13 cellular contexts compared by ENCODE assay signal in the genomic region with DNA sequence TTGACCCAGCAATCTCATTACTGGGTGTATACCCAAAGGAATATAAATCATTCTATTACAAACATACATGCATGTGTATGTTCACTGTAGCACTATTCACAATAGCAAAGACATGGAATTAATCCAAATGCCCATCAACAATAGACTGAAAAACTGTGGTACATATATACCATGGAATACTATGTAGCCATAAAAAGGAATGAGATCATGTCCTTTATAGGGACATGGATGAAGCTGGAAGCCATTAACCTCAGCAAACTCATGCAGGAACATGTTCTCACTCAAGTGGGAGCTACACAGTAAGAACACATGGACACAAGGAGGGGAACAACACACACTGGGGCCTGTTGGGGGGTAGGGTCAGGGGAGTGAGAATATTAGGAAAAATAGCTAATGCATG. TPM values are rescaled to one million over a fixed set of nuclear protein-coding genes. Genes with fewer than 3 reads are reported as not detected.
DNase-seq lines count a peak whose midpoint lies in the region; ATAC-seq and TF ChIP-seq lines count a peak whose summit lies in the region.
"Not testable (repeated sequence)": the region's sequence is repeated elsewhere in the genome, so short reads cannot be mapped to it uniquely, and the experiment has no call there.
"Had no signal": no experiment of that assay in that cellular context is flagged by ENCODE, and none has a peak within 500 bp of the region (broad histone marks: within the 10 kb centered on the region; RNA-seq: fewer than 3 reads in every experiment).

No MANE protein-coding gene starts in this region.

- not testable (repeated sequence) for H3K27me3 ChIP-seq in Caco-2 (replicated peaks; ENCODE audit: control insufficient read depth, insufficient read depth, low read length)

- H3K4me1 Mint-ChIP-seq in Caco-2 (ENCODE audit: low read depth, unreplicated experiment), result peaks cover 19% of the 10 kb centered on the region
- peaks cover 22% of the 10 kb centered on the region for H3K4me1 Mint-ChIP-seq in activated CD8-positive, alpha-beta T cell treated with anti-CD3 and anti-CD28 coated beads for 36 hours (ENCODE audit: low read depth)
- peaks cover 24% of the 10 kb centered on the region for H3K4me1 Mint-ChIP-seq in activated naive CD4-positive, alpha-beta T cell treated with anti-CD3 and anti-CD28 coated beads, Interleukin-2, amount 50 U/mL, for 24 hours
- H3K4me1 Mint-ChIP-seq in glutamatergic neuron (ENCODE audit: low read depth, unreplicated experiment), result not testable (repeated sequence)
- peaks cover 25% of the 10 kb centered on the region for H3K4me1 Mint-ChIP-seq in neural crest cell

- not testable (repeated sequence) for H3K27me3 Mint-ChIP-seq in Caco-2 (ENCODE audit: insufficient read depth, unreplicated experiment); activated CD8-positive, alpha-beta T cell treated with anti-CD3 and anti-CD28 coated beads for 36 hours; activated naive CD4-positive, alpha-beta T cell treated with anti-CD3 and anti-CD28 coated beads, Interleukin-2, amount 50 U/mL, for 24 hours; glutamatergic neuron (ENCODE audit: unreplicated experiment); neural crest cell (ENCODE audit: low read depth)

- not testable (repeated sequence) for H3K27ac Mint-ChIP-seq in Caco-2 (ENCODE audit: unreplicated experiment); activated CD8-positive, alpha-beta T cell treated with anti-CD3 and anti-CD28 coated beads for 36 hours; activated naive CD4-positive, alpha-beta T cell treated with anti-CD3 and anti-CD28 coated beads, Interleukin-2, amount 50 U/mL, for 24 hours; neural crest cell (ENCODE audit: unreplicated experiment)
- peak overlapping the region; percentile 26 for H3K27ac Mint-ChIP-seq in glutamatergic neuron (ENCODE audit: unreplicated experiment)

- not testable (repeated sequence) for ATAC-seq in activated CD8-positive, alpha-beta T cell treated with anti-CD3 and anti-CD28 coated beads for 36 hours

- not testable (repeated sequence) for DNase-seq in Caco-2; activated CD8-positive, alpha-beta T cell treated with anti-CD3 and anti-CD28 coated beads for 36 hours; glutamatergic neuron; neural crest cell (ENCODE audit: low read depth, low spot score)

- H3K36me3 Mint-ChIP-seq in Caco-2 (ENCODE audit: insufficient read depth, unreplicated experiment), result peaks cover 28% of the 10 kb centered on the region
- peaks cover 17% of the 10 kb centered on the region for H3K36me3 Mint-ChIP-seq in activated CD8-positive, alpha-beta T cell treated with anti-CD3 and anti-CD28 coated beads for 36 hours (ENCODE audit: low read depth)
- not testable (repeated sequence) for H3K36me3 Mint-ChIP-seq in activated naive CD4-positive, alpha-beta T cell treated with anti-CD3 and anti-CD28 coated beads, Interleukin-2, amount 50 U/mL, for 24 hours; glutamatergic neuron (ENCODE audit: unreplicated experiment); neural crest cell (ENCODE audit: low read depth)

- TF ChIP-seq CTCF in 22Rv1 (IDR thresholded peaks at IDR 0.05); Caco-2 (IDR thresholded peaks at IDR 0.05; ENCODE audit: insufficient read depth in 1 of 2, low read depth in 1 of 2, low read length in 1 of 2, severe bottlenecking in 1 of 2, unreplicated experiment in 1 of 2); activated CD8-positive, alpha-beta T cell treated with anti-CD3 and anti-CD28 coated beads for 36 hours (IDR thresholded peaks at IDR 0.05); glutamatergic neuron (IDR thresholded peaks at IDR 0.05; ENCODE audit: partially characterized antibody, unreplicated experiment); neural crest cell (conservative IDR thresholded peaks at IDR 0.05): not testable (repeated sequence)

- H3K9me3 Mint-ChIP-seq in Caco-2 (ENCODE audit: unreplicated experiment); activated CD8-positive, alpha-beta T cell treated with anti-CD3 and anti-CD28 coated beads for 36 hours; activated naive CD4-positive, alpha-beta T cell treated with anti-CD3 and anti-CD28 coated beads, Interleukin-2, amount 50 U/mL, for 24 hours; glutamatergic neuron (ENCODE audit: unreplicated experiment); neural crest cell: not testable (repeated sequence)

- H3K27ac ChIP-seq in 22Rv1, result peak overlapping the region; percentile 100; the same call in 1 of the 2 replicates

- peaks cover 18% of the 10 kb centered on the region for H3K4me1 ChIP-seq in Caco-2

- H3K36me3 ChIP-seq in Caco-2 (ENCODE audit: control insufficient read depth, insufficient read depth, low read length), result not testable (repeated sequence)

- intact Hi-C loops in Caco-2 (cut with micrococcal nuclease; ENCODE audit: unreplicated experiment); activated CD8-positive, alpha-beta T cell treated with anti-CD3 and anti-CD28 coated beads for 36 hours (cut with micrococcal nuclease): not testable (repeated sequence)

- not testable (repeated sequence) for H3K9me3 ChIP-seq in Caco-2

- H3K4me3 ChIP-seq in Caco-2 (ENCODE audit: low read depth, low read length), result not testable (repeated sequence)

- POLR2A ChIA-PET in Caco-2 (lab: Charles Lee), result interaction anchor here (0.7 kb wide), 1 partner anchor 115 kb away, joined by 5 read pairs; no protein-coding TSS in a partner anchor
- POLR2A ChIA-PET in activated CD8-positive, alpha-beta T cell treated with anti-CD3 and anti-CD28 coated beads for 36 hours (lab: Charles Lee), result interaction anchor here (1.2 to 1.5 kb wide), 3 partner anchors 14 to 39 kb away, joined by 3 to 5 read pairs (median 4); no protein-coding TSS in a partner anchor

- H3K4me3 Mint-ChIP-seq in Caco-2 (ENCODE audit: unreplicated experiment) (peak overlapping the region; percentile 61), neural crest cell (peak overlapping the region; percentile 69)
- peak overlapping the region; percentile 24 for H3K4me3 Mint-ChIP-seq in activated CD8-positive, alpha-beta T cell treated with anti-CD3 and anti-CD28 coated beads for 36 hours
- H3K4me3 Mint-ChIP-seq in activated naive CD4-positive, alpha-beta T cell treated with anti-CD3 and anti-CD28 coated beads, Interleukin-2, amount 50 U/mL, for 24 hours, result peak overlapping the region; percentile 23
- H3K4me3 Mint-ChIP-seq in glutamatergic neuron (ENCODE audit: unreplicated experiment), result not testable (repeated sequence)

- CTCF ChIA-PET in Caco-2 (lab: Charles Lee), result interaction anchor here (2.2 kb wide), 1 partner anchor 18 kb away, joined by 22 read pairs; no protein-coding TSS in a partner anchor
- CTCF ChIA-PET in activated CD8-positive, alpha-beta T cell treated with anti-CD3 and anti-CD28 coated beads for 36 hours (lab: Charles Lee), result interaction anchor here (1.4 to 2.5 kb wide), 2 partner anchors 87 to 94 kb away, joined by 4 to 9 read pairs; no protein-coding TSS in a partner anchor

- not testable (repeated sequence) for BruUV-seq in Caco-2 (replicated peaks; lab: Mats Ljungman, UMichigan)

RNA-seq across cellular contexts. Expression of a gene that starts 2.0 kb away (rescaled TPM):
- total RNA-seq in Caco-2 (2022), result 395 and 400 TPM in 2 replicates
- 100 to 1,000 TPM; 167 to 187 TPM for total RNA-seq in activated CD8-positive, alpha-beta T cell treated with anti-CD3 and anti-CD28 coated beads for 36 hours
- 105 TPM for total RNA-seq in glutamatergic neuron (ENCODE audit: unreplicated experiment)
- total RNA-seq in neural crest cell, result 82.8 and 89.1 TPM in 2 replicates

RNA-seq across cellular contexts. Expression of a gene that starts 12.3 kb away (rescaled TPM):
- total RNA-seq in Caco-2 (2022) (1,036 and 1,143 TPM in 2 replicates), glutamatergic neuron (ENCODE audit: unreplicated experiment) (1,170 TPM), neural crest cell (1,351 and 1,375 TPM in 2 replicates)
- total RNA-seq in activated CD8-positive, alpha-beta T cell treated with anti-CD3 and anti-CD28 coated beads for 36 hours, result 100 to 1,000 TPM; 958 to 973 TPM

RNA-seq across cellular contexts. Expression of a gene that starts 15.9 kb away (rescaled TPM):
- total RNA-seq in Caco-2 (2022) (0.28 and 0.48 TPM in 2 replicates), glutamatergic neuron (ENCODE audit: unreplicated experiment) (not detected), neural crest cell (not detected in 2 replicates)
- not detected for total RNA-seq in activated CD8-positive, alpha-beta T cell treated with anti-CD3 and anti-CD28 coated beads for 36 hours
- total RNA-seq: CD4-positive, CD25-positive, alpha-beta regulatory T cell; H9; HFFc6; HT1080; LHCN-M2; MCF 10A; OCI-LY7 had no signal

RNA-seq across cellular contexts. Expression of a gene that starts 59.6 kb away (rescaled TPM):
- total RNA-seq in Caco-2 (2022) (78.1 and 83.3 TPM in 2 replicates), glutamatergic neuron (ENCODE audit: unreplicated experiment) (34.8 TPM), neural crest cell (88.1 and 96.0 TPM in 2 replicates)
- 10 to 100 TPM; 67.2 to 70.3 TPM for total RNA-seq in activated CD8-positive, alpha-beta T cell treated with anti-CD3 and anti-CD28 coated beads for 36 hours

RNA-seq across cellular contexts. Expression of a gene that starts 59.7 kb away (rescaled TPM):
- 2.4 and 3.9 TPM in 2 replicates for total RNA-seq in Caco-2 (2022)
- 10 to 100 TPM in 1 of 2 experiments, 1 to 10 TPM in 1; 8.2 to 10.0 TPM for total RNA-seq in activated CD8-positive, alpha-beta T cell treated with anti-CD3 and anti-CD28 coated beads for 36 hours
- total RNA-seq in glutamatergic neuron (ENCODE audit: unreplicated experiment), result 94.2 TPM
- total RNA-seq in neural crest cell, result 32.9 and 33.0 TPM in 2 replicates
